ENCODE assay signal across 8 cellular contexts in genomic region chr2:134717706-134718094, GRCh38. TPM values are rescaled to one million over a fixed set of nuclear protein-coding genes. Genes with fewer than 3 reads are reported as not detected.
DNase-seq lines count a peak whose midpoint lies in the region; ATAC-seq and TF ChIP-seq lines count a peak whose summit lies in the region.

No MANE protein-coding gene starts in this region.

- H3K27ac Mint-ChIP-seq in activated T-cell treated with anti-CD3 and anti-CD28 coated beads, Interleukin-2, amount 50 U/mL, for 72 hours = no peak overlapping the region
- H3K27ac Mint-ChIP-seq in activated naive CD8-positive, alpha-beta T cell treated with anti-CD3 and anti-CD28 coated beads for 36 hours = no peak overlapping the region

- no peaks in the 10 kb centered on the region for H3K9me3 Mint-ChIP-seq in activated T-cell treated with anti-CD3 and anti-CD28 coated beads, Interleukin-2, amount 50 U/mL, for 72 hours
- H3K9me3 Mint-ChIP-seq in activated naive CD8-positive, alpha-beta T cell treated with anti-CD3 and anti-CD28 coated beads for 36 hours = no peaks in the 10 kb centered on the region

- peaks cover 77% of the 10 kb centered on the region for H3K27me3 Mint-ChIP-seq in activated T-cell treated with anti-CD3 and anti-CD28 coated beads, Interleukin-2, amount 50 U/mL, for 72 hours (ENCODE audit: low read depth)
- H3K27me3 Mint-ChIP-seq in activated naive CD8-positive, alpha-beta T cell treated with anti-CD3 and anti-CD28 coated beads for 36 hours = peaks cover 86% of the 10 kb centered on the region

- H3K27me3 ChIP-seq in suprapubic skin = peaks cover 79% of the 10 kb centered on the region

- H3K4me1 Mint-ChIP-seq in activated T-cell treated with anti-CD3 and anti-CD28 coated beads, Interleukin-2, amount 50 U/mL, for 72 hours (ENCODE audit: low read depth) = peaks cover 36% of the 10 kb centered on the region
- H3K4me1 Mint-ChIP-seq in activated naive CD8-positive, alpha-beta T cell treated with anti-CD3 and anti-CD28 coated beads for 36 hours = peaks cover 19% of the 10 kb centered on the region

- no peaks in the 10 kb centered on the region for H3K9me3 ChIP-seq in suprapubic skin

- peaks cover 0 to 2% of the 10 kb centered on the region in 2 donors for H3K36me3 Mint-ChIP-seq in activated T-cell treated with anti-CD3 and anti-CD28 coated beads, Interleukin-2, amount 50 U/mL, for 72 hours (ENCODE audit: insufficient read depth in 2 of 2)
- H3K36me3 Mint-ChIP-seq in activated naive CD8-positive, alpha-beta T cell treated with anti-CD3 and anti-CD28 coated beads for 36 hours = no peaks in the 10 kb centered on the region

- no peak for ATAC-seq in activated T-cell treated with anti-CD3 and anti-CD28 coated beads, Interleukin-2, amount 50 U/mL, for 72 hours (replicated peaks in 1 of 2)
- no peak for ATAC-seq in HG03565 (IDR thresholded peaks at IDR 0.05; ENCODE audit: unreplicated experiment)

- no peak for DNase-seq in activated T-cell treated with anti-CD3 and anti-CD28 coated beads, Interleukin-2, amount 50 U/mL, for 72 hours
- DNase-seq in activated T-cell treated with anti-CD3 and anti-CD28 coated beads, Interleukin-2, amount 50 U/mL, for 1 hour = no peak
- no peak for DNase-seq in activated naive CD8-positive, alpha-beta T cell treated with anti-CD3 and anti-CD28 coated beads for 36 hours
- peak; percentile 63 for DNase-seq in left kidney (ENCODE audit: low read depth, low spot score)
- no peak for DNase-seq in suprapubic skin (ENCODE audit: low spot score in 2 of 2)
- no peak for DNase-seq in activated CD4-positive, alpha-beta T cell treated with anti-CD3 and anti-CD28 coated beads, Interleukin-2, amount 50 U/mL, for 48 hours
- DNase-seq in activated CD8-positive, alpha-beta memory T cell treated with anti-CD3 and anti-CD28 coated beads, Interleukin-2, amount 50 U/mL, for 48 hours = no peak

- no peak for TF ChIP-seq CTCF in suprapubic skin (IDR thresholded peaks at IDR 0.05)

- H3K36me3 ChIP-seq in suprapubic skin = no peaks in the 10 kb centered on the region

- TF ChIP-seq POLR2A in suprapubic skin (IDR thresholded peaks at IDR 0.05) = no peak

- no peak for TF ChIP-seq EP300 in suprapubic skin (IDR thresholded peaks at IDR 0.05)

- peak overlapping the region; percentile 79 to 81 for H3K4me3 Mint-ChIP-seq in activated T-cell treated with anti-CD3 and anti-CD28 coated beads, Interleukin-2, amount 50 U/mL, for 72 hours
- H3K4me3 Mint-ChIP-seq in activated naive CD8-positive, alpha-beta T cell treated with anti-CD3 and anti-CD28 coated beads for 36 hours = peak overlapping the region; percentile 24

- WGBS in suprapubic skin = 15% methylated on average over 15 of the region's 17 CpGs

- peaks cover 17% of the 10 kb centered on the region for H3K4me1 ChIP-seq in suprapubic skin

- peak overlapping the region; percentile 52 for H3K4me3 ChIP-seq in suprapubic skin

- no peak overlapping the region for H3K27ac ChIP-seq in suprapubic skin

RNA-seq across cellular contexts. Expression of gene TMEM163, which starts 1.1 kb away (rescaled TPM):
- under 1 TPM; 0.12 TPM for total RNA-seq in activated T-cell treated with anti-CD3 and anti-CD28 coated beads, Interleukin-2, amount 50 U/mL, for 72 hours
- not detected for total RNA-seq in activated naive CD8-positive, alpha-beta T cell treated with anti-CD3 and anti-CD28 coated beads for 36 hours
- under 1 TPM in 2 of 4 donors, not detected in 2; 0.23 to 0.72 TPM for total RNA-seq in suprapubic skin
